9 cellular contexts compared by ENCODE assay signal in genomic region chr11:64845125-64845735, GRCh38. TPM values are rescaled to one million over a fixed set of nuclear protein-coding genes. Genes with fewer than 3 reads are reported as not detected.
DNase-seq lines count a peak whose midpoint lies in the region; ATAC-seq lines count a peak whose summit lies in the region.
"Had no signal": no experiment of that assay in that cellular context is flagged by ENCODE, and none has a peak within 500 bp of the region (broad histone marks: within the 10 kb centered on the region; RNA-seq: fewer than 3 reads in every experiment).

No MANE protein-coding gene starts in this region.

- H3K9me3 Mint-ChIP-seq in activated CD4-positive, alpha-beta T cell treated with anti-CD3 and anti-CD28 coated beads for 36 hours (ENCODE audit: low read depth), result no peaks in the 10 kb centered on the region
- H3K9me3 Mint-ChIP-seq in stimulated activated naive CD8-positive, alpha-beta T cell treated with anti-CD3 and anti-CD28 coated beads, Interleukin-15, amount 100 ng/mL, for 72 hours, result no peaks in the 10 kb centered on the region

- no peaks in the 10 kb centered on the region; the same call in 1 of the 2 replicates for H3K36me3 ChIP-seq in iPS DF 6.9 (ENCODE audit: control insufficient read depth, insufficient read depth, low read length)

- no peaks in the 10 kb centered on the region for H3K36me3 Mint-ChIP-seq in activated CD4-positive, alpha-beta T cell treated with anti-CD3 and anti-CD28 coated beads for 36 hours (ENCODE audit: low read depth)
- H3K36me3 Mint-ChIP-seq in T-helper 17 cell (ENCODE audit: low read depth), result no peaks in the 10 kb centered on the region

- H3K4me1 Mint-ChIP-seq in activated CD4-positive, alpha-beta T cell treated with anti-CD3 and anti-CD28 coated beads for 36 hours, result peaks cover 35% of the 10 kb centered on the region
- H3K4me1 Mint-ChIP-seq in T-helper 17 cell, result peaks cover 24% of the 10 kb centered on the region
- peaks cover 62% of the 10 kb centered on the region for H3K4me1 Mint-ChIP-seq in stimulated activated naive CD8-positive, alpha-beta T cell treated with anti-CD3 and anti-CD28 coated beads, Interleukin-15, amount 100 ng/mL, for 72 hours

- peak overlapping the region; percentile 93; the same call in 1 of the 2 replicates for H3K4me3 ChIP-seq in iPS DF 6.9 (ENCODE audit: low read length)

- intact Hi-C loops in activated CD4-positive, alpha-beta T cell treated with anti-CD3 and anti-CD28 coated beads for 36 hours (cut with DNase I, micrococcal nuclease), result loop anchor here in 1 of 2 experiments (5.0 kb wide), 1 partner anchor 167 kb away; the partner anchor contains the start of gene ARL2

- no peak for ATAC-seq in activated CD4-positive, alpha-beta T cell treated with anti-CD3 and anti-CD28 coated beads for 36 hours
- ATAC-seq in T-helper 17 cell (no peak), HG03439 (IDR thresholded peaks at IDR 0.05; ENCODE audit: unreplicated experiment) (no peak), HG02588 (IDR thresholded peaks at IDR 0.05; ENCODE audit: unreplicated experiment) (no peak)
- ATAC-seq in stimulated activated naive CD8-positive, alpha-beta T cell treated with anti-CD3 and anti-CD28 coated beads, Interleukin-15, amount 100 ng/mL, for 72 hours, result no peak

- CTCF ChIA-PET in activated CD4-positive, alpha-beta T cell treated with anti-CD3 and anti-CD28 coated beads for 36 hours (lab: Charles Lee), result interaction anchor here (0.5 to 15.7 kb wide), 9 partner anchors 8 to 169 kb away, joined by 3 to 377 read pairs (median 4); partner anchors contain the start of gene ARL2

- no CpG with 5 or more reads among the region's 9 CpGs for WGBS in iPS DF 6.9 (ENCODE audit: insufficient coverage, insufficient read length)

- no peaks in the 10 kb centered on the region for H3K27me3 Mint-ChIP-seq in activated CD4-positive, alpha-beta T cell treated with anti-CD3 and anti-CD28 coated beads for 36 hours
- H3K27me3 Mint-ChIP-seq in T-helper 17 cell, result no peaks in the 10 kb centered on the region
- no peaks in the 10 kb centered on the region for H3K27me3 Mint-ChIP-seq in stimulated activated naive CD8-positive, alpha-beta T cell treated with anti-CD3 and anti-CD28 coated beads, Interleukin-15, amount 100 ng/mL, for 72 hours

- H3K4me3 Mint-ChIP-seq in activated CD4-positive, alpha-beta T cell treated with anti-CD3 and anti-CD28 coated beads for 36 hours, result peak overlapping the region; percentile 31
- peak overlapping the region; percentile 74 for H3K4me3 Mint-ChIP-seq in T-helper 17 cell
- peak overlapping the region; percentile 72 to 73 for H3K4me3 Mint-ChIP-seq in stimulated activated naive CD8-positive, alpha-beta T cell treated with anti-CD3 and anti-CD28 coated beads, Interleukin-15, amount 100 ng/mL, for 72 hours

- peak overlapping the region; percentile 23 for H3K27ac Mint-ChIP-seq in activated CD4-positive, alpha-beta T cell treated with anti-CD3 and anti-CD28 coated beads for 36 hours
- H3K27ac Mint-ChIP-seq in T-helper 17 cell, result peak overlapping the region; percentile 41
- H3K27ac Mint-ChIP-seq in stimulated activated naive CD8-positive, alpha-beta T cell treated with anti-CD3 and anti-CD28 coated beads, Interleukin-15, amount 100 ng/mL, for 72 hours, result peak overlapping the region; percentile 46

- H3K27me3 ChIP-seq in iPS DF 6.9 (ENCODE audit: control insufficient read depth, insufficient read depth, low read length), result no peaks in the 10 kb centered on the region

- POLR2A ChIA-PET in activated CD4-positive, alpha-beta T cell treated with anti-CD3 and anti-CD28 coated beads for 36 hours (lab: Charles Lee), result no interaction called here

- peaks cover 7% of the 10 kb centered on the region for H3K4me1 ChIP-seq in iPS DF 6.9 (ENCODE audit: control insufficient read depth, insufficient read depth, low read length)

- H3K27ac ChIP-seq in iPS DF 6.9 (ENCODE audit: low read length), result no peak overlapping the region

- no peak for DNase-seq in activated CD4-positive, alpha-beta T cell treated with anti-CD3 and anti-CD28 coated beads for 36 hours
- DNase-seq in activated CD4-positive, alpha-beta T cell treated with anti-CD3 and anti-CD28 coated beads, Interleukin-2, amount 50 U/mL, for 48 hours, result no peak
- DNase-seq in T-helper 17 cell, result no peak
- no peak for DNase-seq in iPS DF 6.9 (ENCODE audit: low read depth, low spot score)
- DNase-seq in stimulated activated naive CD8-positive, alpha-beta T cell treated with anti-CD3 and anti-CD28 coated beads, Interleukin-15, amount 100 ng/mL, for 72 hours, result no peak
- DNase-seq in DMS114 treated with DMSO at 0.1 percent for 48 hours (lab: John Stamatoyannopoulos, UW; ENCODE audit: unreplicated experiment), result no peak
- DNase-seq: NCI-H446 had no signal

- H3K9me3 ChIP-seq in T-helper 17 cell (ENCODE audit: control insufficient read depth, low read length, poor library complexity, severe bottlenecking), result no peaks in the 10 kb centered on the region
- H3K9me3 ChIP-seq in iPS DF 6.9 (ENCODE audit: control insufficient read depth, insufficient read depth, low read length), result no peaks in the 10 kb centered on the region

RNA-seq across cellular contexts. Expression of gene CDC42BPG, which starts 0.8 kb away (rescaled TPM):
- total RNA-seq in activated CD4-positive, alpha-beta T cell treated with anti-CD3 and anti-CD28 coated beads for 36 hours, result under 1 TPM; 0.28 to 0.39 TPM
- total RNA-seq in T-helper 17 cell, result 1 to 10 TPM; 4.0 to 7.7 TPM

RNA-seq across cellular contexts. Expression of gene EHD1, which starts 33.2 kb away (rescaled TPM):
- 10 to 100 TPM; 71.0 to 73.6 TPM for total RNA-seq in activated CD4-positive, alpha-beta T cell treated with anti-CD3 and anti-CD28 coated beads for 36 hours
- 100 to 1,000 TPM; 184 to 212 TPM for total RNA-seq in T-helper 17 cell

RNA-seq across cellular contexts. Expression of gene MEN1, which starts 34.9 kb away (rescaled TPM):
- 10 to 100 TPM; 34.8 to 38.5 TPM for total RNA-seq in activated CD4-positive, alpha-beta T cell treated with anti-CD3 and anti-CD28 coated beads for 36 hours
- total RNA-seq in T-helper 17 cell, result 10 to 100 TPM; 25.8 to 27.0 TPM

RNA-seq across cellular contexts. Expression of gene MAP4K2, which starts 42.2 kb away (rescaled TPM):
- total RNA-seq in activated CD4-positive, alpha-beta T cell treated with anti-CD3 and anti-CD28 coated beads for 36 hours, result 10 to 100 TPM; 54.0 to 57.3 TPM
- 10 to 100 TPM; 97.8 to 99.2 TPM for total RNA-seq in T-helper 17 cell
